In genomic region chr13:78192721-78193120, GRCh38 we compare ENCODE assay signal across 25 cellular contexts.
A peak's percentile ranks its signal among the peaks of the same experiment; 100 is the strongest.
DNase-seq lines count a peak whose midpoint lies in the region; TF ChIP-seq lines count a peak whose summit lies in the region.
"Had no signal": no experiment of that assay in that cellular context is flagged by ENCODE, and none has a peak within 500 bp of the region (broad histone marks: within the 10 kb centered on the region; RNA-seq: fewer than 3 reads in every experiment).

No MANE protein-coding gene starts in this region.

- H3K4me3 ChIP-seq in BJ (ENCODE audit: low read depth, low read length) (no peak overlapping the region), epithelial cell of esophagus (ENCODE audit: low read length) (no peak overlapping the region), osteoblast (ENCODE audit: insufficient read depth, low read length) (no peak overlapping the region), WERI-Rb-1 (ENCODE audit: low read depth, low read length) (no peak overlapping the region)
- H3K4me3 ChIP-seq: breast epithelium, gastrocnemius medialis, right atrium auricular region had no signal

- no peaks in the 10 kb centered on the region for H3K79me2 ChIP-seq in osteoblast (ENCODE audit: insufficient read depth, low read length)

- DNase-seq in BJ (ENCODE audit: low read depth) = peak; percentile 21
- peak; percentile 80 for DNase-seq in NCI-H226
- DNase-seq in epithelial cell of esophagus (ENCODE audit: low read depth) = peak; percentile 25
- no peak for DNase-seq in osteoblast (ENCODE audit: insufficient read length, low spot score, missing footprints)
- no peak for DNase-seq in WERI-Rb-1
- DNase-seq in RKO (ENCODE audit: low spot score) = no peak
- DNase-seq in NCI-H2171 (lab: John Stamatoyannopoulos, UW) = no peak
- no peak for DNase-seq in NCI-H1436 treated with DMSO at 0.1 percent for 48 hours (lab: John Stamatoyannopoulos, UW)
- DNase-seq: ACHN; activated CD4-positive, alpha-beta T cell treated with anti-CD3 and anti-CD28 coated beads for 36 hours; activated CD8-positive, alpha-beta memory T cell treated with anti-CD3 and anti-CD28 coated beads, Interleukin-2, amount 10 ng/mL, durations not matched to agents 7 days and 5 days; activated naive CD8-positive, alpha-beta T cell treated with anti-CD3 and anti-CD28 coated beads, Interleukin-2, amount 10 ng/mL, durations not matched to agents 7 days and 5 days; CD8-positive, alpha-beta T cell; DMS53; gastrocnemius medialis; KG1; mammary epithelial cell; NCI-H2081 treated with DMSO at 0.1 percent for 48 hours; NCI-H524; nucleus accumbens; stimulated activated CD8-positive, alpha-beta memory T cell treated with anti-CD3 and anti-CD28 coated beads, Interleukin-4, amount 100 ng/mL, for 48 hours; SW 1271 had no signal

- no peaks in the 10 kb centered on the region for H3K27me3 ChIP-seq in BJ (ENCODE audit: control insufficient read depth, insufficient read depth, low read length)
- H3K27me3 ChIP-seq in osteoblast (ENCODE audit: insufficient read depth, low read length) = no peaks in the 10 kb centered on the region
- H3K27me3 ChIP-seq in WERI-Rb-1 (ENCODE audit: insufficient read depth, low read depth, severe bottlenecking) = no peaks in the 10 kb centered on the region
- H3K27me3 ChIP-seq: gastrocnemius medialis, right atrium auricular region had no signal

- TF ChIP-seq CTCF in BJ (IDR thresholded peaks at IDR 0.05; ENCODE audit: insufficient read depth, low read depth, low read length) (no peak), epithelial cell of esophagus (IDR thresholded peaks at IDR 0.05; ENCODE audit: insufficient read depth, low read depth, low read length, missing control alignments) (no peak), osteoblast (IDR thresholded peaks at IDR 0.05; ENCODE audit: extremely low read depth, low read depth, low read length) (no peak), WERI-Rb-1 (IDR thresholded peaks at IDR 0.05; ENCODE audit: low read depth, low read length) (no peak)

- no peaks in the 10 kb centered on the region for H3K9me3 ChIP-seq in osteoblast (ENCODE audit: low read depth, low read length)
- H3K9me3 ChIP-seq in WERI-Rb-1 (ENCODE audit: severe bottlenecking) = no peaks in the 10 kb centered on the region
- H3K9me3 ChIP-seq: breast epithelium, gastrocnemius medialis, right atrium auricular region had no signal

- CTCF ChIA-PET in BJ (lab: Yijun Ruan, JAX) = no interaction called here

- no peak overlapping the region for H3K4me2 ChIP-seq in osteoblast (ENCODE audit: insufficient read depth, low read length)

- H4K20me1 ChIP-seq in osteoblast (ENCODE audit: insufficient read depth, low read length) = no peaks in the 10 kb centered on the region

- H3K36me3 ChIP-seq in BJ (ENCODE audit: control insufficient read depth, insufficient read depth, low read length) (no peaks in the 10 kb centered on the region), osteoblast (ENCODE audit: insufficient read depth, low read length) (no peaks in the 10 kb centered on the region), WERI-Rb-1 (no peaks in the 10 kb centered on the region)
- H3K36me3 ChIP-seq: breast epithelium, gastrocnemius medialis, right atrium auricular region had no signal

- H2AFZ ChIP-seq in osteoblast (ENCODE audit: low read length) = no peak overlapping the region

- POLR2A ChIA-PET in BJ (lab: Charles Lee) = no interaction called here

- H3K27ac ChIP-seq in osteoblast (ENCODE audit: low read depth, low read length) (peak overlapping the region; percentile 20), WERI-Rb-1 (no peak overlapping the region)
- H3K27ac ChIP-seq: breast epithelium, gastrocnemius medialis, right atrium auricular region, RWPE1 had no signal

- peaks cover 12% of the 10 kb centered on the region for H3K4me1 ChIP-seq in osteoblast (ENCODE audit: insufficient read depth, low read length)
- H3K4me1 ChIP-seq: breast epithelium, gastrocnemius medialis, right atrium auricular region had no signal

Comparison
In these comparisons a context has a peak if more than half of its experiments do, and no peak if none do; other contexts are left out.
1. DNase-seq: peak in BJ (single experiment), NCI-H226 (single experiment) and epithelial cell of esophagus (single experiment); none in osteoblast (single experiment), WERI-Rb-1 (single experiment), RKO (single experiment), NCI-H2171 (single experiment) and NCI-H1436 treated with DMSO at 0.1 percent for 48 hours (single experiment).